1 cellular context compared by ENCODE assay signal in the genomic region with DNA sequence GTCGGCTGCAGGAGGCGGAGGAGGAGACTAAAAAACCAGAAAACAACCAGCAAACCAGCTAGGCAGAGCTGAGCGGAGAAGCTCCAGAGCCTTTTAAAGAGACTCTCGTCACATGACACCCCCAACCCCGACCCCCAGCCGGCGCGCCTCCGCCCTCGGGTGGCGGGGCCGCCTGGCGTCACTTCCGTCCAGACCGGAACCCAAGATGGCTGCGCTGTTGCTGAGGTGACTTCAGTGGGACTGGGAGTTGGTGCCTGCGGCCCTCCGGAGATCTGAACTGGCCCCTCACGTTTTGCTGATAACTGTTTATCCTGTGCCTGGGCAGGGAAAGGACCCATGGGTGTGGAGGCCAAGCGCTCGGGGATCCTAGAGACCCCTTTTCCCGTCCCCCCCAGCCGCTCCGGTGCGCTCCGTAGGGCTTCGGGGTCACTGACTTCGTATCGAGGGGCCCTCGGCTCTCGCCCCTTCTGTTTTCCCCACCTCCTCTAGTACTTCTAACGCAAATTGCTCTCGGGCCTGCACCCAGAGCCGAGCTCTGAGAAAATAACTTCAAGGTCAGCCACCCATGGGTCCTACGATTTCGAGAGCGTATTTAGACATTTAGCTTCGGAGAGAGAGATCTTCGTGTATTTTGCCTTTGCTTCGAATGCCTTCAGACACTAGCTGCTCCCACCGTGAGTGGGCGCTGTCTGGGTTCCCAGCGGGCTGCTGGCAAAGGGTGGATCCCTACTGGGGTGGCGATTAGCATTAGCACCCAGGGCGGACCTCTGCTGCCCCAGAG.
TF ChIP-seq lines count a peak whose summit lies in the region.

A gene with protein sequence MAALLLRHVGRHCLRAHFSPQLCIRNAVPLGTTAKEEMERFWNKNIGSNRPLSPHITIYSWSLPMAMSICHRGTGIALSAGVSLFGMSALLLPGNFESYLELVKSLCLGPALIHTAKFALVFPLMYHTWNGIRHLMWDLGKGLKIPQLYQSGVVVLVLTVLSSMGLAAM (plus strand): TSS at position 181 of the 781 bp plus-strand sequence. CDS start 25 bp downstream, at position 206.

TF ChIP-seq in HepG2, 621 proteins besides CTCF, POLR2A, EP300 and RAD21 (continued from another document and continues in another):
- TF ChIP-seq, protein P1, sequence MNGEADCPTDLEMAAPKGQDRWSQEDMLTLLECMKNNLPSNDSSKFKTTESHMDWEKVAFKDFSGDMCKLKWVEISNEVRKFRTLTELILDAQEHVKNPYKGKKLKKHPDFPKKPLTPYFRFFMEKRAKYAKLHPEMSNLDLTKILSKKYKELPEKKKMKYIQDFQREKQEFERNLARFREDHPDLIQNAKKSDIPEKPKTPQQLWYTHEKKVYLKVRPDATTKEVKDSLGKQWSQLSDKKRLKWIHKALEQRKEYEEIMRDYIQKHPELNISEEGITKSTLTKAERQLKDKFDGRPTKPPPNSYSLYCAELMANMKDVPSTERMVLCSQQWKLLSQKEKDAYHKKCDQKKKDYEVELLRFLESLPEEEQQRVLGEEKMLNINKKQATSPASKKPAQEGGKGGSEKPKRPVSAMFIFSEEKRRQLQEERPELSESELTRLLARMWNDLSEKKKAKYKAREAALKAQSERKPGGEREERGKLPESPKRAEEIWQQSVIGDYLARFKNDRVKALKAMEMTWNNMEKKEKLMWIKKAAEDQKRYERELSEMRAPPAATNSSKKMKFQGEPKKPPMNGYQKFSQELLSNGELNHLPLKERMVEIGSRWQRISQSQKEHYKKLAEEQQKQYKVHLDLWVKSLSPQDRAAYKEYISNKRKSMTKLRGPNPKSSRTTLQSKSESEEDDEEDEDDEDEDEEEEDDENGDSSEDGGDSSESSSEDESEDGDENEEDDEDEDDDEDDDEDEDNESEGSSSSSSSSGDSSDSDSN (CRISPR knock-in tag; IDR thresholded peaks at IDR 0.05): peak; percentile 69; the same call in 1 of the 2 replicates
- peak; percentile 76 for TF ChIP-seq ZNF331 (CRISPR knock-in tag; IDR thresholded peaks at IDR 0.05)
- no peak for TF ChIP-seq ZNF720 (CRISPR knock-in tag; IDR thresholded peaks at IDR 0.05)
- TF ChIP-seq, protein P2, sequence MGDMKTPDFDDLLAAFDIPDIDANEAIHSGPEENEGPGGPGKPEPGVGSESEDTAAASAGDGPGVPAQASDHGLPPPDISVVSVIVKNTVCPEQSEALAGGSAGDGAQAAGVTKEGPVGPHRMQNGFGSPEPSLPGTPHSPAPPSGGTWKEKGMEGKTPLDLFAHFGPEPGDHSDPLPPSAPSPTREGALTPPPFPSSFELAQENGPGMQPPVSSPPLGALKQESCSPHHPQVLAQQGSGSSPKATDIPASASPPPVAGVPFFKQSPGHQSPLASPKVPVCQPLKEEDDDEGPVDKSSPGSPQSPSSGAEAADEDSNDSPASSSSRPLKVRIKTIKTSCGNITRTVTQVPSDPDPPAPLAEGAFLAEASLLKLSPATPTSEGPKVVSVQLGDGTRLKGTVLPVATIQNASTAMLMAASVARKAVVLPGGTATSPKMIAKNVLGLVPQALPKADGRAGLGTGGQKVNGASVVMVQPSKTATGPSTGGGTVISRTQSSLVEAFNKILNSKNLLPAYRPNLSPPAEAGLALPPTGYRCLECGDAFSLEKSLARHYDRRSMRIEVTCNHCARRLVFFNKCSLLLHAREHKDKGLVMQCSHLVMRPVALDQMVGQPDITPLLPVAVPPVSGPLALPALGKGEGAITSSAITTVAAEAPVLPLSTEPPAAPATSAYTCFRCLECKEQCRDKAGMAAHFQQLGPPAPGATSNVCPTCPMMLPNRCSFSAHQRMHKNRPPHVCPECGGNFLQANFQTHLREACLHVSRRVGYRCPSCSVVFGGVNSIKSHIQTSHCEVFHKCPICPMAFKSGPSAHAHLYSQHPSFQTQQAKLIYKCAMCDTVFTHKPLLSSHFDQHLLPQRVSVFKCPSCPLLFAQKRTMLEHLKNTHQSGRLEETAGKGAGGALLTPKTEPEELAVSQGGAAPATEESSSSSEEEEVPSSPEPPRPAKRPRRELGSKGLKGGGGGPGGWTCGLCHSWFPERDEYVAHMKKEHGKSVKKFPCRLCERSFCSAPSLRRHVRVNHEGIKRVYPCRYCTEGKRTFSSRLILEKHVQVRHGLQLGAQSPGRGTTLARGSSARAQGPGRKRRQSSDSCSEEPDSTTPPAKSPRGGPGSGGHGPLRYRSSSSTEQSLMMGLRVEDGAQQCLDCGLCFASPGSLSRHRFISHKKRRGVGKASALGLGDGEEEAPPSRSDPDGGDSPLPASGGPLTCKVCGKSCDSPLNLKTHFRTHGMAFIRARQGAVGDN (CRISPR knock-in tag; IDR thresholded peaks at IDR 0.05): peak; percentile 93
- TF ChIP-seq, protein P3, sequence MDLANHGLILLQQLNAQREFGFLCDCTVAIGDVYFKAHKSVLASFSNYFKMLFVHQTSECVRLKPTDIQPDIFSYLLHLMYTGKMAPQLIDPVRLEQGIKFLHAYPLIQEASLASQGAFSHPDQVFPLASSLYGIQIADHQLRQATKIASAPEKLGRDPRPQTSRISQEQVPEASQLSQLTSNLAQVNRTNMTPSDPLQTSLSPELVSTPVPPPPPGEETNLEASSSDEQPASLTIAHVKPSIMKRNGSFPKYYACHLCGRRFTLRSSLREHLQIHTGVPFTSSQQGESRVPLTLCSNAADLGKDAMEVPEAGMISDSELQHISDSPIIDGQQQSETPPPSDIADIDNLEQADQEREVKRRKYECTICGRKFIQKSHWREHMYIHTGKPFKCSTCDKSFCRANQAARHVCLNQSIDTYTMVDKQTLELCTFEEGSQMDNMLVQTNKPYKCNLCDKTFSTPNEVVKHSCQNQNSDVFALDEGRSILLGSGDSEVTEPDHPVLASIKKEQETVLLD (CRISPR knock-in tag; IDR thresholded peaks at IDR 0.05; ENCODE audit: low read depth): no peak
- TF ChIP-seq AHDC1 (CRISPR knock-in tag; IDR thresholded peaks at IDR 0.05; ENCODE audit: borderline replicate concordance): peak; percentile 27; the same call in 1 of the 2 replicates
- TF ChIP-seq ZNF382 (CRISPR knock-in tag; IDR thresholded peaks at IDR 0.05; ENCODE audit: borderline replicate concordance): no peak
- no peak for TF ChIP-seq TSC22D2 (CRISPR knock-in tag; IDR thresholded peaks at IDR 0.05; ENCODE audit: borderline replicate concordance)
- TF ChIP-seq, protein P4, sequence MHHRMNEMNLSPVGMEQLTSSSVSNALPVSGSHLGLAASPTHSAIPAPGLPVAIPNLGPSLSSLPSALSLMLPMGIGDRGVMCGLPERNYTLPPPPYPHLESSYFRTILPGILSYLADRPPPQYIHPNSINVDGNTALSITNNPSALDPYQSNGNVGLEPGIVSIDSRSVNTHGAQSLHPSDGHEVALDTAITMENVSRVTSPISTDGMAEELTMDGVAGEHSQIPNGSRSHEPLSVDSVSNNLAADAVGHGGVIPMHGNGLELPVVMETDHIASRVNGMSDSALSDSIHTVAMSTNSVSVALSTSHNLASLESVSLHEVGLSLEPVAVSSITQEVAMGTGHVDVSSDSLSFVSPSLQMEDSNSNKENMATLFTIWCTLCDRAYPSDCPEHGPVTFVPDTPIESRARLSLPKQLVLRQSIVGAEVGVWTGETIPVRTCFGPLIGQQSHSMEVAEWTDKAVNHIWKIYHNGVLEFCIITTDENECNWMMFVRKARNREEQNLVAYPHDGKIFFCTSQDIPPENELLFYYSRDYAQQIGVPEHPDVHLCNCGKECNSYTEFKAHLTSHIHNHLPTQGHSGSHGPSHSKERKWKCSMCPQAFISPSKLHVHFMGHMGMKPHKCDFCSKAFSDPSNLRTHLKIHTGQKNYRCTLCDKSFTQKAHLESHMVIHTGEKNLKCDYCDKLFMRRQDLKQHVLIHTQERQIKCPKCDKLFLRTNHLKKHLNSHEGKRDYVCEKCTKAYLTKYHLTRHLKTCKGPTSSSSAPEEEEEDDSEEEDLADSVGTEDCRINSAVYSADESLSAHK (CRISPR knock-in tag; IDR thresholded peaks at IDR 0.05; ENCODE audit: borderline replicate concordance): no peak
- TF ChIP-seq ZNF256 (CRISPR knock-in tag; conservative IDR thresholded peaks at IDR 0.05): no peak
- TF ChIP-seq TP53 (CRISPR knock-in tag; conservative IDR thresholded peaks at IDR 0.05): no peak
- TF ChIP-seq TMF1 (CRISPR knock-in tag; IDR thresholded peaks at IDR 0.05; ENCODE audit: low read depth): no peak
- peak; percentile 36; the same call in 1 of the 3 replicates for TF ChIP-seq MXI1 (IDR thresholded peaks at IDR 0.05; ENCODE audit: borderline replicate concordance, low read depth, low read length)
- no peak; the same call in 1 of the 2 replicates for TF ChIP-seq RNF2 (conservative IDR thresholded peaks at IDR 0.05; ENCODE audit: low read depth)
- 0 out of 2 replicates have a peak, but pooled peaks have one; percentile 74 for TF ChIP-seq ZBTB42 (CRISPR knock-in tag; IDR thresholded peaks at IDR 0.05)
- no peak for TF ChIP-seq ZNF570 (CRISPR knock-in tag; IDR thresholded peaks at IDR 0.05; ENCODE audit: borderline replicate concordance)
- no peak for TF ChIP-seq ZNF747 (CRISPR knock-in tag; IDR thresholded peaks at IDR 0.05; ENCODE audit: borderline replicate concordance)
- TF ChIP-seq HHEX (CRISPR knock-in tag; IDR thresholded peaks at IDR 0.05): no peak
- no peak for TF ChIP-seq NCOA5 (CRISPR knock-in tag; IDR thresholded peaks at IDR 0.05)
- TF ChIP-seq, protein P5, sequence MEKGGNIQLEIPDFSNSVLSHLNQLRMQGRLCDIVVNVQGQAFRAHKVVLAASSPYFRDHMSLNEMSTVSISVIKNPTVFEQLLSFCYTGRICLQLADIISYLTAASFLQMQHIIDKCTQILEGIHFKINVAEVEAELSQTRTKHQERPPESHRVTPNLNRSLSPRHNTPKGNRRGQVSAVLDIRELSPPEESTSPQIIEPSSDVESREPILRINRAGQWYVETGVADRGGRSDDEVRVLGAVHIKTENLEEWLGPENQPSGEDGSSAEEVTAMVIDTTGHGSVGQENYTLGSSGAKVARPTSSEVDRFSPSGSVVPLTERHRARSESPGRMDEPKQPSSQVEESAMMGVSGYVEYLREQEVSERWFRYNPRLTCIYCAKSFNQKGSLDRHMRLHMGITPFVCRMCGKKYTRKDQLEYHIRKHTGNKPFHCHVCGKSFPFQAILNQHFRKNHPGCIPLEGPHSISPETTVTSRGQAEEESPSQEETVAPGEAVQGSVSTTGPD (CRISPR knock-in tag; IDR thresholded peaks at IDR 0.05): peak; percentile 53; the same call in 1 of the 2 replicates
- peak; percentile 43; the same call in 1 of the 2 replicates for TF ChIP-seq KLF12 (CRISPR knock-in tag; IDR thresholded peaks at IDR 0.05; ENCODE audit: borderline replicate concordance)
- 0 out of 2 replicates have a peak, but pooled peaks have one; percentile 28 for TF ChIP-seq ZBTB4 (CRISPR knock-in tag; IDR thresholded peaks at IDR 0.05; ENCODE audit: borderline replicate concordance)
- no peak for TF ChIP-seq MBD4 (IDR thresholded peaks at IDR 0.05; ENCODE audit: borderline replicate concordance, low read length)
- TF ChIP-seq ZNF264 (CRISPR knock-in tag; IDR thresholded peaks at IDR 0.05): peak; percentile 66; the same call in 1 of the 2 replicates
- TF ChIP-seq HOXA9 (CRISPR knock-in tag; IDR thresholded peaks at IDR 0.05; ENCODE audit: borderline replicate concordance): no peak
- TF ChIP-seq FOSL1 (CRISPR knock-in tag; IDR thresholded peaks at IDR 0.05; ENCODE audit: borderline replicate concordance): no peak
- no peak for TF ChIP-seq XBP1 (CRISPR knock-in tag; IDR thresholded peaks at IDR 0.05)
- TF ChIP-seq ZNF33A (CRISPR knock-in tag; IDR thresholded peaks at IDR 0.05; ENCODE audit: borderline replicate concordance): peak; percentile 94; the same call in 1 of the 2 replicates
- TF ChIP-seq ZNF441 (CRISPR knock-in tag; IDR thresholded peaks at IDR 0.05; ENCODE audit: borderline replicate concordance): no peak; the same call in 1 of the 2 replicates
